Comparison of ENCODE assay signal across 29 cellular contexts in the genomic region with DNA sequence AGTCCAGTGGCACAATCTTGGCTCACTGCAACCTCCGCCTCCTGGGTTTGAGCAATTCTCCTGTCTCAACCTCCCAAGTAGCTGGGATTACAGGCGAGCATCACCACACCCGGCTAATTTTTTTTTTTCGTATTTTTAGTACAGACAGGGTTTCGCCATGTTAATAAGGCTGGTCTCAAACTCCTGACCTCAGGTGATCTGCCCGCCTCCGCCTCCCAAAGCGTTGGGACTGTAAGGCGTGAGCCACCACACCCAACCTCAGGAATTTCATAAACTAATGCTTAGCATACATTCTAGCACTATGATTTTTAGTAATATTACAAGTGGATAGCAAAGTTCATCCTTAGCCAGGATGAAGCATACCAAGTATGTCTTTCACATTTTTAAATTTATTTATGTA.
"Had no signal": no experiment of that assay in that cellular context is flagged by ENCODE, and none has a peak within 500 bp of the region (broad histone marks: within the 10 kb centered on the region; RNA-seq: fewer than 3 reads in every experiment).

No MANE protein-coding gene starts in this region.

- H3K27me3 Mint-ChIP-seq: dendritic cell treated with granulocyte-macrophage colony-stimulating factor and Interleukin-4, amounts not matched to agents 40 ng/mL and 50 ng/mL, for 4 days; effector memory CD8-positive, alpha-beta T cell had no signal

- H3K27me3 ChIP-seq: colonic mucosa, dorsolateral prefrontal cortex, esophagus muscularis mucosa, esophagus squamous epithelium, foreskin keratinocyte, gastrocnemius medialis, gastroesophageal sphincter, heart left ventricle, heart right ventricle had no signal

- ATAC-seq: effector memory CD8-positive, alpha-beta T cell; esophagus mucosa; foreskin keratinocyte; gastrocnemius medialis; gastroesophageal sphincter; heart left ventricle; heart right ventricle had no signal

- H3K9me3 Mint-ChIP-seq: dendritic cell treated with granulocyte-macrophage colony-stimulating factor and Interleukin-4, amounts not matched to agents 40 ng/mL and 50 ng/mL, for 4 days; effector memory CD8-positive, alpha-beta T cell; endodermal cell had no signal

- DNase-seq: colonic mucosa; cortex of kidney; dermis blood vessel endothelial cell; dorsolateral prefrontal cortex; effector CD4-positive, alpha-beta T cell; effector CD8-positive, alpha-beta T cell; effector memory CD4-positive, alpha-beta T cell; effector memory CD8-positive, alpha-beta T cell; endodermal cell; erythroblast; esophagus squamous epithelium; foreskin fibroblast; foreskin keratinocyte; foreskin melanocyte; gastrocnemius medialis; glutamatergic neuron; head of caudate nucleus; heart left ventricle; heart right ventricle had no signal

- H3K4me3 Mint-ChIP-seq: dendritic cell treated with granulocyte-macrophage colony-stimulating factor and Interleukin-4, amounts not matched to agents 40 ng/mL and 50 ng/mL, for 4 days; effector memory CD8-positive, alpha-beta T cell; endodermal cell had no signal

- H3K4me1 ChIP-seq: colonic mucosa, esophagus squamous epithelium, foreskin keratinocyte had no signal

- H3K36me3 ChIP-seq: colonic mucosa, gastrocnemius medialis, gastroesophageal sphincter had no signal

- H3K9me3 ChIP-seq: colonic mucosa, esophagus muscularis mucosa, esophagus squamous epithelium, gastrocnemius medialis, gastroesophageal sphincter, heart left ventricle, heart right ventricle had no signal

- FAIRE-seq: colon, endometrium, endothelial cell of umbilical vein, frontal cortex had no signal

- H3K4me3 ChIP-seq: colonic mucosa, coronary artery, dorsolateral prefrontal cortex, esophagus muscularis mucosa, esophagus squamous epithelium, gastrocnemius medialis, gastroesophageal sphincter, heart left ventricle, heart right ventricle had no signal

- H3K27ac ChIP-seq: colonic mucosa, coronary artery, dorsolateral prefrontal cortex, epithelial cell of prostate, esophagus muscularis mucosa, esophagus squamous epithelium, foreskin keratinocyte, gastrocnemius medialis, gastroesophageal sphincter, heart left ventricle, heart right ventricle had no signal
